ENCODE assay signal across 1 cellular context in the genomic region with DNA sequence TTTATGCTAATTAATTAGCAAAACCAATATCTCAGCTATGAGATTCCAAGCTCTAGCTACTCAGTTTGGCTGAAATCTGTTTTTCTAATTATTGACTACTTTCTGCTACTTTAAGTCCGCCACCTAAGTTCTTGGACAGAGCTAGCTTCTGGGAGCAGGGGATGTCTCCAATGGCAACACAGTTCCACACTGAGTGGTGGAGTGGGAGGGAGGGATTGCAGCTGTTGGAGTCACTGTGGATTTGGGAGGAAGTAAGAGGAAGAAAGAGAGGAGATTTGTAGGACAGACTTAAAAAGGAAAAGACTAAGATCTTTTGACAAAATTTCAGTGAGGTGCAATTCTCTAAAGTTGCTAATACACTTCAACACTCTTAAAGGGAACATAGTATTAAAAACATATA.
TF ChIP-seq lines count a peak whose summit lies in the region.

No MANE protein-coding gene starts in this region.

TF ChIP-seq in IMR-90, 13 proteins besides CTCF, POLR2A, EP300 and RAD21 (continued from another document):
- TF ChIP-seq, protein P1, sequence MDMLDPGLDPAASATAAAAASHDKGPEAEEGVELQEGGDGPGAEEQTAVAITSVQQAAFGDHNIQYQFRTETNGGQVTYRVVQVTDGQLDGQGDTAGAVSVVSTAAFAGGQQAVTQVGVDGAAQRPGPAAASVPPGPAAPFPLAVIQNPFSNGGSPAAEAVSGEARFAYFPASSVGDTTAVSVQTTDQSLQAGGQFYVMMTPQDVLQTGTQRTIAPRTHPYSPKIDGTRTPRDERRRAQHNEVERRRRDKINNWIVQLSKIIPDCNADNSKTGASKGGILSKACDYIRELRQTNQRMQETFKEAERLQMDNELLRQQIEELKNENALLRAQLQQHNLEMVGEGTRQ (IDR thresholded peaks at IDR 0.05; ENCODE audit: low read depth, low read length) = no peak
- no peak for TF ChIP-seq MAZ (IDR thresholded peaks at IDR 0.05; ENCODE audit: borderline replicate concordance, low read depth, low read length)
- TF ChIP-seq MXI1 (IDR thresholded peaks at IDR 0.05; ENCODE audit: borderline replicate concordance, low read depth, low read length) = no peak
- no peak for TF ChIP-seq NFE2L2 (IDR thresholded peaks at IDR 0.05; ENCODE audit: low read depth, low read length)
- no peak for TF ChIP-seq CHD1 (IDR thresholded peaks at IDR 0.05; ENCODE audit: low read depth, low read length)
- TF ChIP-seq CEBPB (IDR thresholded peaks at IDR 0.05; ENCODE audit: low read depth, low read length) = no peak
- TF ChIP-seq RFX5 (IDR thresholded peaks at IDR 0.05; ENCODE audit: low read depth, low read length) = no peak
